In genomic region chr15:42335074-42335473, GRCh38 we compare ENCODE assay signal across 8 cellular contexts.
"Had no signal": no experiment of that assay in that cellular context is flagged by ENCODE, and none has a peak within 500 bp of the region (broad histone marks: within the 10 kb centered on the region; RNA-seq: fewer than 3 reads in every experiment).

No MANE protein-coding gene starts in this region.

- H3K4me3 ChIP-seq: GM12878 had no signal

- ATAC-seq: GM12878 had no signal

- DNase-seq: GDM1, GF-D8 had no signal

- FAIRE-seq: G401.6, GM12878, GM12891, GM12892, GM18507, GM19239 had no signal
